Comparison of ENCODE assay signal across 8 cellular contexts in genomic region chr19:39997595-39998216, GRCh38. TPM values are rescaled to one million over a fixed set of nuclear protein-coding genes. Genes with fewer than 3 reads are reported as not detected.
DNase-seq lines count a peak whose midpoint lies in the region; ATAC-seq and TF ChIP-seq lines count a peak whose summit lies in the region.

No MANE protein-coding gene starts in this region.

- H3K27ac ChIP-seq in ACC112 (ENCODE audit: low read depth, low read length) (peak overlapping the region; percentile 94), liver (ENCODE audit: low read depth in 1 of 2, low read length in 2 of 2) (peak overlapping the region; percentile 84 to 87), thymus (ENCODE audit: low read depth) (peak overlapping the region; percentile 93)

- peaks cover 10% of the 10 kb centered on the region for H3K79me2 ChIP-seq in ACC112 (ENCODE audit: control insufficient read depth, insufficient read depth, low read length, unreplicated experiment)

- peak overlapping the region; percentile 87 for H3K4me3 ChIP-seq in ACC112 (ENCODE audit: low read depth, low read length)
- H3K4me3 ChIP-seq in HFF-Myc (replicated peaks; ENCODE audit: low read depth, low read length): peak overlapping the region; percentile 65
- H3K4me3 ChIP-seq in liver (ENCODE audit: low read depth in 1 of 3, low read length in 3 of 3): peak overlapping the region; percentile 58 to 98 (median 94)
- H3K4me3 ChIP-seq in thymus (ENCODE audit: low read length): peak overlapping the region; percentile 89

- peaks cover 0 to 2% (median 1%) of the 10 kb centered on the region in 4 donors for H3K9me3 ChIP-seq in liver (ENCODE audit: control insufficient read depth in 4 of 4, low read length in 3 of 4)
- H3K9me3 ChIP-seq in thymus (ENCODE audit: control insufficient read depth): peaks cover 3% of the 10 kb centered on the region

- H3K9me3 Mint-ChIP-seq in activated naive CD8-positive, alpha-beta T cell treated with anti-CD3 and anti-CD28 coated beads, Interleukin-2, amount 10 ng/mL, durations not matched to agents 7 days and 5 days: peaks cover 8% of the 10 kb centered on the region

- TF ChIP-seq CTCF in HFF-Myc (IDR thresholded peaks at IDR 0.05; ENCODE audit: low read depth, low read length, missing control alignments): no peak
- no peak for TF ChIP-seq CTCF in liver (IDR thresholded peaks at IDR 0.05; ENCODE audit: low read depth, low read length, missing input control)

- WGBS in liver: 59% methylated on average over 8 of the region's 8 CpGs
- WGBS in thymus: 72% methylated on average over 8 of the region's 8 CpGs

- no peaks in the 10 kb centered on the region for H3K27me3 Mint-ChIP-seq in activated naive CD8-positive, alpha-beta T cell treated with anti-CD3 and anti-CD28 coated beads, Interleukin-2, amount 10 ng/mL, durations not matched to agents 7 days and 5 days

- peak overlapping the region; percentile 68 to 96 for H3K9ac ChIP-seq in liver (ENCODE audit: low read depth in 1 of 2, low read length in 2 of 2)

- peaks cover 15% of the 10 kb centered on the region for H3K4me1 ChIP-seq in ACC112 (ENCODE audit: control insufficient read depth, insufficient read depth, low read length, unreplicated experiment)
- H3K4me1 ChIP-seq in liver (ENCODE audit: control insufficient read depth in 4 of 4, insufficient read depth in 4 of 4, low read length in 3 of 4): peaks cover 5 to 15% (median 8%) of the 10 kb centered on the region in 4 donors
- H3K4me1 ChIP-seq in thymus (ENCODE audit: control insufficient read depth, insufficient read depth, low read length): peaks cover 3% of the 10 kb centered on the region

- H3K36me3 ChIP-seq in ACC112 (ENCODE audit: insufficient read depth, low read length) (no peaks in the 10 kb centered on the region), liver (ENCODE audit: control insufficient read depth in 4 of 4, insufficient read depth in 3 of 4, low read depth in 1 of 4, low read length in 3 of 4) (peaks cover 0 to 4% (median 0%) of the 10 kb centered on the region in 4 donors), thymus (ENCODE audit: control insufficient read depth, insufficient read depth) (no peaks in the 10 kb centered on the region)

- POLR2A ChIA-PET in activated naive CD8-positive, alpha-beta T cell treated with anti-CD3 and anti-CD28 coated beads, Interleukin-2, amount 10 ng/mL, durations not matched to agents 7 days and 5 days (lab: Charles Lee): interaction anchor here (1.1 to 2.7 kb wide), 4 partner anchors 27 to 152 kb away, joined by 5 to 23 read pairs (median 6); partner anchors contain the start of genes FBL, PSMC4, ZNF780A and ZNF780B

- H3K4me3 Mint-ChIP-seq in activated naive CD8-positive, alpha-beta T cell treated with anti-CD3 and anti-CD28 coated beads, Interleukin-2, amount 10 ng/mL, durations not matched to agents 7 days and 5 days: peak overlapping the region; percentile 98

- no peaks in the 10 kb centered on the region for H3K27me3 ChIP-seq in ACC112 (ENCODE audit: insufficient read depth, low read length)
- no peaks in the 10 kb centered on the region for H3K27me3 ChIP-seq in liver (ENCODE audit: control insufficient read depth in 4 of 4, insufficient read depth in 4 of 4, low read length in 3 of 4)
- H3K27me3 ChIP-seq in thymus (ENCODE audit: control insufficient read depth, insufficient read depth): no peaks in the 10 kb centered on the region

- peaks cover 25% of the 10 kb centered on the region for H3K4me1 Mint-ChIP-seq in activated naive CD8-positive, alpha-beta T cell treated with anti-CD3 and anti-CD28 coated beads, Interleukin-2, amount 10 ng/mL, durations not matched to agents 7 days and 5 days

- no peak for TF ChIP-seq RAD21 in liver (IDR thresholded peaks at IDR 0.05)

- no peak for ATAC-seq in activated naive CD8-positive, alpha-beta T cell treated with anti-CD3 and anti-CD28 coated beads, Interleukin-2, amount 10 ng/mL, durations not matched to agents 7 days and 5 days (ENCODE audit: low read depth)
- ATAC-seq in GM21717 (IDR thresholded peaks at IDR 0.05; ENCODE audit: unreplicated experiment): no peak

- H2AFZ ChIP-seq in ACC112 (ENCODE audit: low read length, unreplicated experiment): peak overlapping the region; percentile 57

- peak overlapping the region; percentile 95 for H3K27ac Mint-ChIP-seq in activated naive CD8-positive, alpha-beta T cell treated with anti-CD3 and anti-CD28 coated beads, Interleukin-2, amount 10 ng/mL, durations not matched to agents 7 days and 5 days

- no peak for DNase-seq in HFF-Myc (ENCODE audit: extremely low read depth, low read depth)
- DNase-seq in activated naive CD8-positive, alpha-beta T cell treated with anti-CD3 and anti-CD28 coated beads, Interleukin-2, amount 10 ng/mL, durations not matched to agents 7 days and 5 days: no peak
- no peak for DNase-seq in DMS153 (lab: John Stamatoyannopoulos, UW)
- DNase-seq in HPDE6-E6E7 (ENCODE audit: extremely low spot score): no peak

- H3K36me3 Mint-ChIP-seq in activated naive CD8-positive, alpha-beta T cell treated with anti-CD3 and anti-CD28 coated beads, Interleukin-2, amount 10 ng/mL, durations not matched to agents 7 days and 5 days: peaks cover 25% of the 10 kb centered on the region

TF ChIP-seq in liver, 16 proteins besides CTCF, POLR2A, EP300 and RAD21 (continues in another document):
- TF ChIP-seq FOXA2 (IDR thresholded peaks at IDR 0.05) (no peak), HNF4G (IDR thresholded peaks at IDR 0.05) (no peak), YY1 (IDR thresholded peaks at IDR 0.05) (no peak), EGR1 (IDR thresholded peaks at IDR 0.05; ENCODE audit: low read depth in 2 of 2) (no peak), SP1 (IDR thresholded peaks at IDR 0.05) (no peak), HNF4A (conservative IDR thresholded peaks at IDR 0.05) (no peak), NR2F2 (IDR thresholded peaks at IDR 0.05) (no peak), RXRA (IDR thresholded peaks at IDR 0.05) (no peak), GABPA (IDR thresholded peaks at IDR 0.05 in 1 of 2, conservative IDR thresholded peaks at IDR 0.05 in 1 of 2) (no peak), JUND (IDR thresholded peaks at IDR 0.05) (no peak), FOXA1 (IDR thresholded peaks at IDR 0.05) (no peak), TAF1 (conservative IDR thresholded peaks at IDR 0.05) (no peak)
- TF ChIP-seq, protein P1, sequence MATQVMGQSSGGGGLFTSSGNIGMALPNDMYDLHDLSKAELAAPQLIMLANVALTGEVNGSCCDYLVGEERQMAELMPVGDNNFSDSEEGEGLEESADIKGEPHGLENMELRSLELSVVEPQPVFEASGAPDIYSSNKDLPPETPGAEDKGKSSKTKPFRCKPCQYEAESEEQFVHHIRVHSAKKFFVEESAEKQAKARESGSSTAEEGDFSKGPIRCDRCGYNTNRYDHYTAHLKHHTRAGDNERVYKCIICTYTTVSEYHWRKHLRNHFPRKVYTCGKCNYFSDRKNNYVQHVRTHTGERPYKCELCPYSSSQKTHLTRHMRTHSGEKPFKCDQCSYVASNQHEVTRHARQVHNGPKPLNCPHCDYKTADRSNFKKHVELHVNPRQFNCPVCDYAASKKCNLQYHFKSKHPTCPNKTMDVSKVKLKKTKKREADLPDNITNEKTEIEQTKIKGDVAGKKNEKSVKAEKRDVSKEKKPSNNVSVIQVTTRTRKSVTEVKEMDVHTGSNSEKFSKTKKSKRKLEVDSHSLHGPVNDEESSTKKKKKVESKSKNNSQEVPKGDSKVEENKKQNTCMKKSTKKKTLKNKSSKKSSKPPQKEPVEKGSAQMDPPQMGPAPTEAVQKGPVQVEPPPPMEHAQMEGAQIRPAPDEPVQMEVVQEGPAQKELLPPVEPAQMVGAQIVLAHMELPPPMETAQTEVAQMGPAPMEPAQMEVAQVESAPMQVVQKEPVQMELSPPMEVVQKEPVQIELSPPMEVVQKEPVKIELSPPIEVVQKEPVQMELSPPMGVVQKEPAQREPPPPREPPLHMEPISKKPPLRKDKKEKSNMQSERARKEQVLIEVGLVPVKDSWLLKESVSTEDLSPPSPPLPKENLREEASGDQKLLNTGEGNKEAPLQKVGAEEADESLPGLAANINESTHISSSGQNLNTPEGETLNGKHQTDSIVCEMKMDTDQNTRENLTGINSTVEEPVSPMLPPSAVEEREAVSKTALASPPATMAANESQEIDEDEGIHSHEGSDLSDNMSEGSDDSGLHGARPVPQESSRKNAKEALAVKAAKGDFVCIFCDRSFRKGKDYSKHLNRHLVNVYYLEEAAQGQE (IDR thresholded peaks at IDR 0.05): no peak
- TF ChIP-seq, protein P2, sequence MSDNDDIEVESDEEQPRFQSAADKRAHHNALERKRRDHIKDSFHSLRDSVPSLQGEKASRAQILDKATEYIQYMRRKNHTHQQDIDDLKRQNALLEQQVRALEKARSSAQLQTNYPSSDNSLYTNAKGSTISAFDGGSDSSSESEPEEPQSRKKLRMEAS (IDR thresholded peaks at IDR 0.05): no peak
- TF ChIP-seq, protein P3, sequence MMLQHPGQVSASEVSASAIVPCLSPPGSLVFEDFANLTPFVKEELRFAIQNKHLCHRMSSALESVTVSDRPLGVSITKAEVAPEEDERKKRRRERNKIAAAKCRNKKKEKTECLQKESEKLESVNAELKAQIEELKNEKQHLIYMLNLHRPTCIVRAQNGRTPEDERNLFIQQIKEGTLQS (IDR thresholded peaks at IDR 0.05): no peak

RNA-seq across cellular contexts. Expression of gene ZNF546, which starts 0.8 kb away (rescaled TPM):
- 1 to 10 TPM; 9.3 to 9.9 TPM for total RNA-seq in activated naive CD8-positive, alpha-beta T cell treated with anti-CD3 and anti-CD28 coated beads, Interleukin-2, amount 10 ng/mL, durations not matched to agents 7 days and 5 days
- 1 to 10 TPM; 2.3 to 4.9 TPM for total RNA-seq in liver
- 1 to 10 TPM; 1.1 to 2.0 TPM for polyA plus RNA-seq in liver
- 2.9 TPM for polyA plus RNA-seq in thymus

RNA-seq across cellular contexts. Expression of gene PSMC4, which starts 26.7 kb away (rescaled TPM):
- total RNA-seq in activated naive CD8-positive, alpha-beta T cell treated with anti-CD3 and anti-CD28 coated beads, Interleukin-2, amount 10 ng/mL, durations not matched to agents 7 days and 5 days: 10 to 100 TPM; 81.9 to 84.5 TPM
- total RNA-seq in liver: 10 to 100 TPM; 70.7 to 88.7 TPM
- polyA plus RNA-seq in liver (10 to 100 TPM; 46.0 to 89.3 TPM), thymus (71.6 TPM)

RNA-seq across cellular contexts. Expression of gene ZNF780B, which starts 58.3 kb away (rescaled TPM):
- total RNA-seq in activated naive CD8-positive, alpha-beta T cell treated with anti-CD3 and anti-CD28 coated beads, Interleukin-2, amount 10 ng/mL, durations not matched to agents 7 days and 5 days: 10 to 100 TPM; 35.6 to 39.4 TPM
- total RNA-seq in liver: 10 to 100 TPM in 1 of 2 donors, 1 to 10 TPM in 1; 7.8 to 18.0 TPM
- polyA plus RNA-seq in liver: 1 to 10 TPM; 1.4 to 3.8 TPM
- polyA plus RNA-seq in thymus: 10.7 TPM
